21 cellular contexts compared by ENCODE assay signal in genomic region chr1:172272087-172272486, GRCh38.
A peak's percentile ranks its signal among the peaks of the same experiment; 100 is the strongest.
DNase-seq lines count a peak whose midpoint lies in the region; ATAC-seq, FAIRE-seq and TF ChIP-seq lines count a peak whose summit lies in the region.
"Had no signal": no experiment of that assay in that cellular context is flagged by ENCODE, and none has a peak within 500 bp of the region (broad histone marks: within the 10 kb centered on the region; RNA-seq: fewer than 3 reads in every experiment).

No MANE protein-coding gene starts in this region.

- H3K27me3 Mint-ChIP-seq in activated CD4-positive, alpha-beta memory T cell treated with anti-CD3 and anti-CD28 coated beads, Interleukin-2, amount 10 ng/mL, durations not matched to agents 7 days and 5 days = no peaks in the 10 kb centered on the region
- no peaks in the 10 kb centered on the region for H3K27me3 Mint-ChIP-seq in activated CD4-positive, alpha-beta memory T cell treated with anti-CD3 and anti-CD28 coated beads for 36 hours
- H3K27me3 Mint-ChIP-seq in WTC11 (ENCODE audit: low read depth) = peaks cover 7% of the 10 kb centered on the region
- H3K27me3 Mint-ChIP-seq: B cell; CD4-positive, CD25-positive, alpha-beta regulatory T cell had no signal

- H3K27ac Mint-ChIP-seq in activated CD4-positive, alpha-beta memory T cell treated with anti-CD3 and anti-CD28 coated beads, Interleukin-2, amount 10 ng/mL, durations not matched to agents 7 days and 5 days = peak overlapping the region; percentile 32
- no peak overlapping the region for H3K27ac Mint-ChIP-seq in activated CD4-positive, alpha-beta memory T cell treated with anti-CD3 and anti-CD28 coated beads for 36 hours
- no peak overlapping the region for H3K27ac Mint-ChIP-seq in WTC11
- H3K27ac Mint-ChIP-seq: B cell; CD4-positive, CD25-positive, alpha-beta regulatory T cell; CD8-positive, alpha-beta T cell; H9 had no signal

- CTCF ChIA-PET in activated CD4-positive, alpha-beta memory T cell treated with anti-CD3 and anti-CD28 coated beads, Interleukin-2, amount 10 ng/mL, durations not matched to agents 7 days and 5 days (lab: Charles Lee) = no interaction called here
- CTCF ChIA-PET in activated CD4-positive, alpha-beta memory T cell treated with anti-CD3 and anti-CD28 coated beads for 36 hours (lab: Charles Lee) = interaction anchor here (1.1 to 1.2 kb wide), 2 partner anchors 91 to 124 kb away, joined by 3 read pairs; no protein-coding TSS in a partner anchor
- CTCF ChIA-PET in WTC11 (lab: Charles Lee) = no interaction called here

- H3K9ac ChIP-seq in kidney (ENCODE audit: low read length in 2 of 2) = no peak overlapping the region
- H3K9ac ChIP-seq: BLaER1, GM23248 had no signal

- H3K9me3 Mint-ChIP-seq in activated CD4-positive, alpha-beta memory T cell treated with anti-CD3 and anti-CD28 coated beads, Interleukin-2, amount 10 ng/mL, durations not matched to agents 7 days and 5 days = no peaks in the 10 kb centered on the region
- no peaks in the 10 kb centered on the region for H3K9me3 Mint-ChIP-seq in activated CD4-positive, alpha-beta memory T cell treated with anti-CD3 and anti-CD28 coated beads for 36 hours
- no peaks in the 10 kb centered on the region for H3K9me3 Mint-ChIP-seq in WTC11
- H3K9me3 Mint-ChIP-seq: CD8-positive, alpha-beta T cell; H9 had no signal

- no peaks in the 10 kb centered on the region for H3K4me1 ChIP-seq in kidney (ENCODE audit: control insufficient read depth in 1 of 2, insufficient read depth in 1 of 2, low read depth in 1 of 2, low read length in 2 of 2)
- H3K4me1 ChIP-seq: BLaER1, Caco-2 had no signal

- FAIRE-seq in kidney (lab: Jason Lieb, UNC) = peak; percentile 41
- FAIRE-seq: GM19239, H1 had no signal

- no peaks in the 10 kb centered on the region for H3K36me3 ChIP-seq in kidney (ENCODE audit: control insufficient read depth in 1 of 2, insufficient read depth in 2 of 2, low read length in 2 of 2)
- H3K36me3 ChIP-seq: BLaER1 had no signal

- TF ChIP-seq CTCF in WTC11 (IDR thresholded peaks at IDR 0.05) = no peak
- no peak for TF ChIP-seq CTCF in kidney (IDR thresholded peaks at IDR 0.05; ENCODE audit: borderline replicate concordance, extremely low read depth, insufficient read depth)

- intact Hi-C loops in activated CD4-positive, alpha-beta memory T cell treated with anti-CD3 and anti-CD28 coated beads for 36 hours (cut with micrococcal nuclease) = loop anchor here (5.0 kb wide), 1 partner anchor 180 kb away; no protein-coding TSS in a partner anchor
- intact Hi-C loops in kidney (cut with DNase I) = no loop called here

- peaks cover 8% of the 10 kb centered on the region for H3K36me3 Mint-ChIP-seq in activated CD4-positive, alpha-beta memory T cell treated with anti-CD3 and anti-CD28 coated beads, Interleukin-2, amount 10 ng/mL, durations not matched to agents 7 days and 5 days (ENCODE audit: low read depth)
- no peaks in the 10 kb centered on the region for H3K36me3 Mint-ChIP-seq in activated CD4-positive, alpha-beta memory T cell treated with anti-CD3 and anti-CD28 coated beads for 36 hours
- no peaks in the 10 kb centered on the region for H3K36me3 Mint-ChIP-seq in WTC11
- H3K36me3 Mint-ChIP-seq: CD4-positive, CD25-positive, alpha-beta regulatory T cell; CD8-positive, alpha-beta T cell had no signal

- ATAC-seq in WTC11 (no peak), HG02678 (IDR thresholded peaks at IDR 0.05; ENCODE audit: unreplicated experiment) (no peak)
- ATAC-seq: CD8-positive, alpha-beta T cell; HCT116 had no signal

- no peaks in the 10 kb centered on the region for H3K9me3 ChIP-seq in kidney (ENCODE audit: control insufficient read depth in 1 of 2, low read length in 2 of 2)
- H3K9me3 ChIP-seq: BLaER1, Caco-2 had no signal

- no peak overlapping the region for H3K4me3 ChIP-seq in kidney (ENCODE audit: low read length in 2 of 2)
- H3K4me3 ChIP-seq: BLaER1, GM23248 had no signal

- DNase-seq in activated CD4-positive, alpha-beta memory T cell treated with anti-CD3 and anti-CD28 coated beads, Interleukin-2, amount 10 ng/mL, durations not matched to agents 7 days and 5 days = no peak
- no peak for DNase-seq in activated CD4-positive, alpha-beta memory T cell treated with anti-CD3 and anti-CD28 coated beads for 36 hours
- DNase-seq in WTC11 (ENCODE audit: low spot score) (no peak), kidney (no peak), H4 (ENCODE audit: low spot score) (no peak), NCI-H345 (lab: John Stamatoyannopoulos, UW) (no peak)
- DNase-seq: Caco-2; CD8-positive, alpha-beta T cell; DMS153; DND-41; GM23248; H9 had no signal

- peaks cover 45% of the 10 kb centered on the region for H3K4me1 Mint-ChIP-seq in activated CD4-positive, alpha-beta memory T cell treated with anti-CD3 and anti-CD28 coated beads, Interleukin-2, amount 10 ng/mL, durations not matched to agents 7 days and 5 days
- peaks cover 35% of the 10 kb centered on the region for H3K4me1 Mint-ChIP-seq in activated CD4-positive, alpha-beta memory T cell treated with anti-CD3 and anti-CD28 coated beads for 36 hours (ENCODE audit: low read depth)
- peaks cover 22% of the 10 kb centered on the region for H3K4me1 Mint-ChIP-seq in WTC11

- no peak overlapping the region for H3K27ac ChIP-seq in kidney (ENCODE audit: low read depth in 2 of 2, low read length in 2 of 2)
- H3K27ac ChIP-seq: 22Rv1, BLaER1, C4-2B, GM23248 had no signal

- no peak overlapping the region for H3K4me3 Mint-ChIP-seq in activated CD4-positive, alpha-beta memory T cell treated with anti-CD3 and anti-CD28 coated beads, Interleukin-2, amount 10 ng/mL, durations not matched to agents 7 days and 5 days
- no peak overlapping the region for H3K4me3 Mint-ChIP-seq in activated CD4-positive, alpha-beta memory T cell treated with anti-CD3 and anti-CD28 coated beads for 36 hours
- H3K4me3 Mint-ChIP-seq in WTC11 = no peak overlapping the region
- H3K4me3 Mint-ChIP-seq: B cell; CD4-positive, CD25-positive, alpha-beta regulatory T cell; CD8-positive, alpha-beta T cell; H9 had no signal

- POLR2A ChIA-PET in activated CD4-positive, alpha-beta memory T cell treated with anti-CD3 and anti-CD28 coated beads, Interleukin-2, amount 10 ng/mL, durations not matched to agents 7 days and 5 days (lab: Charles Lee) = interaction anchor here (1.0 to 1.7 kb wide), 3 partner anchors 71 to 261 kb away, joined by 3 to 4 read pairs (median 3); partner anchors contain the start of gene SUCO
- POLR2A ChIA-PET in activated CD4-positive, alpha-beta memory T cell treated with anti-CD3 and anti-CD28 coated beads for 36 hours (lab: Charles Lee) = no interaction called here
- POLR2A ChIA-PET in WTC11 (lab: Charles Lee) = no interaction called here

TF ChIP-seq in WTC11, 78 proteins besides CTCF, POLR2A, EP300 and RAD21:
- TF ChIP-seq FOXJ3 (CRISPR knock-in tag; IDR thresholded peaks at IDR 0.05; ENCODE audit: borderline replicate concordance) (no peak), TEAD4 (CRISPR knock-in tag; IDR thresholded peaks at IDR 0.05) (no peak), ATF1 (CRISPR knock-in tag; IDR thresholded peaks at IDR 0.05) (no peak), ZBTB43 (CRISPR knock-in tag; IDR thresholded peaks at IDR 0.05) (no peak), HMGA2 (CRISPR knock-in tag; IDR thresholded peaks at IDR 0.05) (peak; percentile 95)
TF ChIP-seq in WTC11: peak in this region for 1.
